ENCODE assay signal across 1 cellular context in the genomic region with DNA sequence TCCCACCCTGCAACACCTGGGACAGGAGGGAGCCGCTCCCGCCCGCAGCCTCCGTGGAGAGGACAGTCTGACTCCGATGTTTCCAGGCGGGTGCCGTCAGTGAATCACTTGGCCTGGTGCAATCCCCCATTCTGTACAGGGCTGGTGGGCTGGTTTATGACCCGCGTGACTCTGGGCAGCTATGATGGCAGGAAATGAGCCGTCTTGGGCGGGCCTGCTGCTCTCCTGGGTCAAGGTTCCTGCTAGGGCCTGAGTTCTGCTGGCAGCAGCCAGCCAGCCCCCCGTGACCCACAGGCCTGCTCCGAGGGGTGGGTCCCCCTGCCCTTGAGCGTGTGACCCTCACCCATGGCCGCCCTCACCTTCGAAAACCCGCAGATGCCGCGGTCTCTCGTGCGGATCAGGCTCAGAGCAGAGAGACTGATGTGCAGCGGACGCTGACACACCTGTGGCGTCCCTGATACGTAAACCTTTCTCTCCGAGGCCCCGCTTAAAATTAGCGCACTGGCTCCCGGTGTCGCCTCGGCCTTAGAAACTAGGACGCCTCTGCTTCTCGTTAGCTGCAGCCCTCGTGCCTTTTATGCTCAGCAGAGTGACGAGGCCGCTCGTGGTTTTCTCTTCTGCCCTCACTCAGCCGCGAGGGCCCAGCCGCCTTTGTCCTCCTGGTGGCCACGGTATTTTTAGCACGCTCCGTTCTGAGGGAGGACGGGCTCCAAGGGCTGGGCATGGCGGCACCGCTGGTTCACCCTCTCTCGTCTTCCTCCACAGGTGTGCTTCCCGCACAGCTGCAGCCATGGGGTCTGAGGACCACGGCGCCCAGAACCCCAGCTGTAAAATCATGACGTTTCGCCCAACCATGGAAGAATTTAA.
TF ChIP-seq lines count a peak whose summit lies in the region.

No MANE protein-coding gene starts in this region.

TF ChIP-seq in WTC11, 78 proteins besides CTCF, POLR2A, EP300 and RAD21 (continued from another document):
- TF ChIP-seq, protein P1, sequence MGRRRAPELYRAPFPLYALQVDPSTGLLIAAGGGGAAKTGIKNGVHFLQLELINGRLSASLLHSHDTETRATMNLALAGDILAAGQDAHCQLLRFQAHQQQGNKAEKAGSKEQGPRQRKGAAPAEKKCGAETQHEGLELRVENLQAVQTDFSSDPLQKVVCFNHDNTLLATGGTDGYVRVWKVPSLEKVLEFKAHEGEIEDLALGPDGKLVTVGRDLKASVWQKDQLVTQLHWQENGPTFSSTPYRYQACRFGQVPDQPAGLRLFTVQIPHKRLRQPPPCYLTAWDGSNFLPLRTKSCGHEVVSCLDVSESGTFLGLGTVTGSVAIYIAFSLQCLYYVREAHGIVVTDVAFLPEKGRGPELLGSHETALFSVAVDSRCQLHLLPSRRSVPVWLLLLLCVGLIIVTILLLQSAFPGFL (CRISPR knock-in tag; IDR thresholded peaks at IDR 0.05; ENCODE audit: borderline replicate concordance): no peak
